2 cellular contexts compared by ENCODE assay signal in the genomic region with DNA sequence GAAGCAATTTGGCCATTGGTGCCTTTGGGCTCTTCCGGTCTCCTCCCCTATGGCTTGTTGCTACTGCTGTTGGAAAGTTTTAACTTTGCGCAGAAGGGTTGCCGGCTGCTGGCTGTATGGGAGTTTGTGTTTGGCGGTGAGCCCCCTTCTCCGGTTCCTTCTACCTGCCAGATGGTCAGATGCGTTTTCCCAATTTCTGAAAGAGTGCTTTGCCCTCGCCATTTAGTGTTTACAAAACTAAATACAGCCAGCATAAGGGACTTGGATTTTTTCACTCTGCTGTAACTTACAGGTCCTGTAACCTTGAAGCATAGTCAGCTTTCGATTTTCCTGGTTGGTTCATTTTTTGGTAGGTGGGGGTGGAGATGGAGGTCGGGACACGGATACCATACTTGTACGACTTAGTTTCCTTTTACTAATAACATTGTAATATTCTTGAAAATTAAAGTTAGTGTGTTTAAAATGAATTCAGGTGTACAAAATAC.
TF ChIP-seq lines count a peak whose summit lies in the region.

No MANE protein-coding gene starts in this region.

TF ChIP-seq in HEK293, 187 proteins besides CTCF, POLR2A, EP300 and RAD21 (continues in another document):
- TF ChIP-seq YY2 (tag by site-specific recombination; IDR thresholded peaks at IDR 0.05) = no peak
- peak; percentile 6; the same call in 1 of the 2 replicates for TF ChIP-seq ZNF610 (tag by site-specific recombination; IDR thresholded peaks at IDR 0.05; ENCODE audit: borderline replicate concordance)
- TF ChIP-seq PRDM1 (tag by site-specific recombination; IDR thresholded peaks at IDR 0.05) = peak; percentile 24; the same call in 1 of the 2 replicates
- no peak for TF ChIP-seq ZFP41 (tag by site-specific recombination; IDR thresholded peaks at IDR 0.05; ENCODE audit: borderline replicate concordance)
- TF ChIP-seq WT1 (tag by site-specific recombination; IDR thresholded peaks at IDR 0.05) = no peak
- TF ChIP-seq ZNF791 (tag by site-specific recombination; IDR thresholded peaks at IDR 0.05) = no peak
- no peak for TF ChIP-seq ZBTB20 (tag by site-specific recombination; IDR thresholded peaks at IDR 0.05)
- TF ChIP-seq REST (tag by site-specific recombination; IDR thresholded peaks at IDR 0.05) = no peak
- TF ChIP-seq ZNF768 (tag by site-specific recombination; IDR thresholded peaks at IDR 0.05) = no peak
- peak; percentile 27; the same call in 1 of the 2 replicates for TF ChIP-seq ZNF335 (tag by site-specific recombination; conservative IDR thresholded peaks at IDR 0.05)
- TF ChIP-seq KLF9 (tag by site-specific recombination; IDR thresholded peaks at IDR 0.05; ENCODE audit: low read depth) = no peak
- TF ChIP-seq PRDM2 (tag by site-specific recombination; IDR thresholded peaks at IDR 0.05; ENCODE audit: borderline replicate concordance) = no peak
- peak; percentile 89 for TF ChIP-seq SCRT2 (tag by site-specific recombination; IDR thresholded peaks at IDR 0.05)

TF ChIP-seq in K562, 482 proteins besides CTCF, POLR2A, EP300 and RAD21:
- TF ChIP-seq PRMT5 (CRISPR knock-in tag; IDR thresholded peaks at IDR 0.05) = no peak
- peak; percentile 40 to 82; a peak in 3 of 4 replicates for TF ChIP-seq FOXK2 (conservative IDR thresholded peaks at IDR 0.05 in 1 of 2, IDR thresholded peaks at IDR 0.05 in 1 of 2; ENCODE audit: low read depth in 2 of 2)
- TF ChIP-seq SP1 (CRISPR knock-in tag; IDR thresholded peaks at IDR 0.05) = no peak
- no peak for TF ChIP-seq ZFP1 (CRISPR knock-in tag; IDR thresholded peaks at IDR 0.05)
- TF ChIP-seq, protein P1, sequence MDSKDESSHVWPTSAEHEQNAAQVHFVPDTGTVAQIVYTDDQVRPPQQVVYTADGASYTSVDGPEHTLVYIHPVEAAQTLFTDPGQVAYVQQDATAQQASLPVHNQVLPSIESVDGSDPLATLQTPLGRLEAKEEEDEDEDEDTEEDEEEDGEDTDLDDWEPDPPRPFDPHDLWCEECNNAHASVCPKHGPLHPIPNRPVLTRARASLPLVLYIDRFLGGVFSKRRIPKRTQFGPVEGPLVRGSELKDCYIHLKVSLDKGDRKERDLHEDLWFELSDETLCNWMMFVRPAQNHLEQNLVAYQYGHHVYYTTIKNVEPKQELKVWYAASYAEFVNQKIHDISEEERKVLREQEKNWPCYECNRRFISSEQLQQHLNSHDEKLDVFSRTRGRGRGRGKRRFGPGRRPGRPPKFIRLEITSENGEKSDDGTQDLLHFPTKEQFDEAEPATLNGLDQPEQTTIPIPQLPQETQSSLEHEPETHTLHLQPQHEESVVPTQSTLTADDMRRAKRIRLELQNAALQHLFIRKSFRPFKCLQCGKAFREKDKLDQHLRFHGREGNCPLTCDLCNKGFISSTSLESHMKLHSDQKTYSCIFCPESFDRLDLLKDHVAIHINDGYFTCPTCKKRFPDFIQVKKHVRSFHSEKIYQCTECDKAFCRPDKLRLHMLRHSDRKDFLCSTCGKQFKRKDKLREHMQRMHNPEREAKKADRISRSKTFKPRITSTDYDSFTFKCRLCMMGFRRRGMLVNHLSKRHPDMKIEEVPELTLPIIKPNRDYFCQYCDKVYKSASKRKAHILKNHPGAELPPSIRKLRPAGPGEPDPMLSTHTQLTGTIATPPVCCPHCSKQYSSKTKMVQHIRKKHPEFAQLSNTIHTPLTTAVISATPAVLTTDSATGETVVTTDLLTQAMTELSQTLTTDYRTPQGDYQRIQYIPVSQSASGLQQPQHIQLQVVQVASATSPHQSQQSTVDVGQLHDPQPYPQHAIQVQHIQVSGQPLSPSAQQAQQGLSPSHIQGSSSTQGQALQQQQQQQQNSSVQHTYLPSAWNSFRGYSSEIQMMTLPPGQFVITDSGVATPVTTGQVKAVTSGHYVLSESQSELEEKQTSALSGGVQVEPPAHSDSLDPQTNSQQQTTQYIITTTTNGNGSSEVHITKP (IDR thresholded peaks at IDR 0.05; ENCODE audit: partially characterized antibody) = peak; percentile 55
- peak in 1 of 2 experiments; percentile 35; a peak in 1 of 4 replicates for TF ChIP-seq SIN3A (IDR thresholded peaks at IDR 0.05; ENCODE audit: borderline replicate concordance in 2 of 2, control insufficient read depth in 1 of 2, low read depth in 2 of 2, low read length in 2 of 2)
- TF ChIP-seq L3MBTL2 (IDR thresholded peaks at IDR 0.05) = 0 out of 2 replicates have a peak, but pooled peaks have one; percentile 2
- peak in 1 of 2 experiments; percentile 10 for TF ChIP-seq AFF1 (IDR thresholded peaks at IDR 0.05; ENCODE audit: low read depth in 1 of 2, partially characterized antibody in 2 of 2)
- TF ChIP-seq CHD1 (IDR thresholded peaks at IDR 0.05; ENCODE audit: low read length) = peak; percentile 14
- TF ChIP-seq GABPA (tag; conservative IDR thresholded peaks at IDR 0.05; ENCODE audit: low read depth) = peak; percentile 63
- peak; percentile 26 for TF ChIP-seq ZNF395 (CRISPR knock-in tag; IDR thresholded peaks at IDR 0.05)
- 0 out of 2 replicates have a peak, but pooled peaks have one; percentile 17 for TF ChIP-seq ZNF589 (CRISPR knock-in tag; IDR thresholded peaks at IDR 0.05; ENCODE audit: low read depth)
- TF ChIP-seq POLR2AphosphoS5 (IDR thresholded peaks at IDR 0.05; ENCODE audit: control insufficient read depth, insufficient read depth, low read depth, low read length) = 0 out of 2 replicates have a peak, but pooled peaks have one; percentile 26
- TF ChIP-seq ZNF3 (CRISPR knock-in tag; IDR thresholded peaks at IDR 0.05) = no peak
- no peak for TF ChIP-seq RCOR1 (IDR thresholded peaks at IDR 0.05; ENCODE audit: borderline replicate concordance in 1 of 2, low read depth in 2 of 2, low read length in 2 of 2)
- peak; percentile 52 for TF ChIP-seq TAF1 (IDR thresholded peaks at IDR 0.05; ENCODE audit: control insufficient read depth, extremely low read depth, insufficient read depth, low read length, severe bottlenecking)
- peak; percentile 24 for TF ChIP-seq TBP (optimal IDR thresholded peaks at IDR 0.05; ENCODE audit: low read depth, low read length)
- TF ChIP-seq HDGF (IDR thresholded peaks at IDR 0.05) = no peak
- peak; percentile 73 for TF ChIP-seq EP400 (IDR thresholded peaks at IDR 0.05)
- no peak for TF ChIP-seq ID3 (CRISPR knock-in tag; IDR thresholded peaks at IDR 0.05)
- TF ChIP-seq ID3 (tag; IDR thresholded peaks at IDR 0.05) = no peak
- TF ChIP-seq POLR2H (tag; IDR thresholded peaks at IDR 0.05; ENCODE audit: low read depth) = peak; percentile 51; the same call in 1 of the 2 replicates
- TF ChIP-seq ZBTB40 (IDR thresholded peaks at IDR 0.05) = peak; percentile 49; the same call in 1 of the 2 replicates
- TF ChIP-seq ZBTB40 (CRISPR knock-in tag; IDR thresholded peaks at IDR 0.05) = no peak
- 0 out of 2 replicates have a peak, but pooled peaks have one; percentile 52 for TF ChIP-seq GABPB1 (CRISPR knock-in tag; IDR thresholded peaks at IDR 0.05)
